Comparison of ENCODE assay signal across 22 cellular contexts in the genomic region with DNA sequence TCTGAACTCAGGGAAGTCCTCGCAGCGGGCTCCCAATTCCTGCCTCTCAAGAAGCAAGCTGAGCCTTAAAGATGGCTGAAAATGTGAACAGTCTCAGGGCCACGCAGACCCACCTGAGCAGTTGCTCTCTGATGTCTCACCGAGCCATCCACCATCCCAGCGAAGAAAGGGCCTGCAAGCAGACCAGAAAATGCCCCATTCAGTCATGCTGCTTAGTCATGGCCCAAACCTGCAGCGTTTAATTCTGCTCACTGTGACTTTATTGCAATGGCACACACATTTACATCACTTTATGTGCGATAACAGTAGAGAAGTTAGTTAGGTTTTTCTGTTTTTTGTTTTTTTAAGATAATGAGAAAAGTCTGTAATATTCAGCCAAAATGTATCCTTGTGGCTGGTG.
A peak's percentile ranks its signal among the peaks of the same experiment; 100 is the strongest.
DNase-seq lines count a peak whose midpoint lies in the region; ATAC-seq and TF ChIP-seq lines count a peak whose summit lies in the region.
"Had no signal": no experiment of that assay in that cellular context is flagged by ENCODE, and none has a peak within 500 bp of the region (broad histone marks: within the 10 kb centered on the region; RNA-seq: fewer than 3 reads in every experiment).

No MANE protein-coding gene starts in this region.

- TF ChIP-seq CTCF in DND-41 (IDR thresholded peaks at IDR 0.05; ENCODE audit: borderline replicate concordance, extremely low read depth, low read length, poor library complexity, severe bottlenecking) (no peak), fibroblast of pulmonary artery (IDR thresholded peaks at IDR 0.05; ENCODE audit: low read length, missing control alignments) (no peak), body of pancreas (IDR thresholded peaks at IDR 0.05) (no peak)

- no peaks in the 10 kb centered on the region for H4K20me1 ChIP-seq in BLaER1 treated with 17β-estradiol and CSF1 and Interleukin-3, amounts not matched to agents 10 nM and 100 nM
- H4K20me1 ChIP-seq in DND-41 (ENCODE audit: insufficient read depth, low read length): no peaks in the 10 kb centered on the region

- no peak for DNase-seq in DND-41
- DNase-seq in activated CD4-positive, alpha-beta memory T cell treated with anti-CD3 and anti-CD28 coated beads for 36 hours: peak; percentile 35
- DNase-seq in fibroblast of pulmonary artery (ENCODE audit: low read depth): peak; percentile 29
- DNase-seq in body of pancreas: no peak
- no peak for DNase-seq in SHP77 treated with DMSO at 0.1 percent for 48 hours (lab: John Stamatoyannopoulos, UW)
- DNase-seq: activated CD8-positive, alpha-beta memory T cell treated with anti-CD3 and anti-CD28 coated beads, Interleukin-2, amount 50 U/mL, for 4 hours; activated naive CD8-positive, alpha-beta T cell treated with anti-CD3 and anti-CD28 coated beads, Interleukin-2, amount 50 U/mL, for 24 hours; cerebellar nuclear complex; DMS153; NCI-H1092; NCI-H2081 treated with DMSO at 0.1 percent for 48 hours; NCI-H526 treated with DMSO at 0.1 percent for 48 hours; PC-3; SK-N-SH; stimulated activated naive CD4-positive, alpha-beta T cell; upper lobe of left lung had no signal

- peak overlapping the region; percentile 7 for H3K4me3 Mint-ChIP-seq in activated CD4-positive, alpha-beta memory T cell treated with anti-CD3 and anti-CD28 coated beads for 36 hours
- H3K4me3 Mint-ChIP-seq: activated naive CD8-positive, alpha-beta T cell treated with anti-CD3 and anti-CD28 coated beads, Interleukin-2, amount 50 U/mL, for 24 hours; B cell had no signal

- ATAC-seq in DND-41 (ENCODE audit: insufficient read depth, low read depth) (no peak), GM18505 (IDR thresholded peaks at IDR 0.05; ENCODE audit: unreplicated experiment) (no peak), body of pancreas (no peak), GM19023 (IDR thresholded peaks at IDR 0.05; ENCODE audit: unreplicated experiment) (no peak)
- ATAC-seq: activated naive CD8-positive, alpha-beta T cell treated with anti-CD3 and anti-CD28 coated beads, Interleukin-2, amount 50 U/mL, for 24 hours; left lobe of liver; PC-3 had no signal

- no peaks in the 10 kb centered on the region for H3K9me3 Mint-ChIP-seq in activated CD4-positive, alpha-beta memory T cell treated with anti-CD3 and anti-CD28 coated beads for 36 hours
- H3K9me3 Mint-ChIP-seq: activated naive CD8-positive, alpha-beta T cell treated with anti-CD3 and anti-CD28 coated beads, Interleukin-2, amount 50 U/mL, for 24 hours had no signal

- no peaks in the 10 kb centered on the region for H3K79me2 ChIP-seq in DND-41 (ENCODE audit: insufficient read depth, low read length)
- H3K79me2 ChIP-seq: parathyroid adenoma had no signal

- H3K27me3 ChIP-seq in BLaER1 treated with 17β-estradiol and CSF1 and Interleukin-3, amounts not matched to agents 10 nM and 100 nM: no peaks in the 10 kb centered on the region
- H3K27me3 ChIP-seq in DND-41 (ENCODE audit: insufficient read depth, low read length, poor library complexity) (no peaks in the 10 kb centered on the region), body of pancreas (no peaks in the 10 kb centered on the region)
- H3K27me3 ChIP-seq: upper lobe of left lung had no signal

- H3K27me3 Mint-ChIP-seq in activated CD4-positive, alpha-beta memory T cell treated with anti-CD3 and anti-CD28 coated beads for 36 hours: no peaks in the 10 kb centered on the region
- H3K27me3 Mint-ChIP-seq: activated naive CD8-positive, alpha-beta T cell treated with anti-CD3 and anti-CD28 coated beads, Interleukin-2, amount 50 U/mL, for 24 hours; B cell had no signal

- H3K4me1 Mint-ChIP-seq in activated CD4-positive, alpha-beta memory T cell treated with anti-CD3 and anti-CD28 coated beads for 36 hours (ENCODE audit: low read depth): peaks cover 85% of the 10 kb centered on the region

- H3K9ac ChIP-seq in BLaER1 treated with 17β-estradiol and CSF1 and Interleukin-3, amounts not matched to agents 10 nM and 100 nM: no peak overlapping the region
- H3K9ac ChIP-seq in DND-41 (ENCODE audit: low read depth, low read length): no peak overlapping the region
- H3K9ac ChIP-seq: parathyroid adenoma, SK-N-SH had no signal

- TF ChIP-seq POLR2A in GM18505 (IDR thresholded peaks at IDR 0.05; ENCODE audit: borderline replicate concordance, extremely low read depth, insufficient read depth, insufficient read length) (no peak), body of pancreas (IDR thresholded peaks at IDR 0.05) (no peak)

- H3K4me2 ChIP-seq in BLaER1 treated with 17β-estradiol and CSF1 and Interleukin-3, amounts not matched to agents 10 nM and 100 nM: peak overlapping the region; percentile 91 to 97 (median 94); a peak in 21 of 22 replicates
- no peak overlapping the region for H3K4me2 ChIP-seq in DND-41 (ENCODE audit: insufficient read depth, low read length)
- H3K4me2 ChIP-seq: SK-N-SH had no signal

- H3K36me3 ChIP-seq in BLaER1 treated with 17β-estradiol and CSF1 and Interleukin-3, amounts not matched to agents 10 nM and 100 nM: no peaks in the 10 kb centered on the region
- H3K36me3 ChIP-seq in DND-41 (ENCODE audit: insufficient read depth, low read length) (no peaks in the 10 kb centered on the region), body of pancreas (replicated peaks in 1 of 2; ENCODE audit: insufficient read depth in 1 of 2, low read depth in 2 of 2) (no peaks in the 10 kb centered on the region)
- H3K36me3 ChIP-seq: upper lobe of left lung had no signal

- peak overlapping the region in 7 of 11 experiments; percentile 1 to 97 (median 95); a peak in 10 of 22 replicates for H3K27ac ChIP-seq in BLaER1 treated with 17β-estradiol and CSF1 and Interleukin-3, amounts not matched to agents 10 nM and 100 nM
- H3K27ac ChIP-seq in DND-41 (ENCODE audit: low read length) (peak overlapping the region; percentile 52), body of pancreas (no peak overlapping the region)
- H3K27ac ChIP-seq: parathyroid adenoma, upper lobe of left lung had no signal

- H3K4me3 ChIP-seq in BLaER1 treated with 17β-estradiol and CSF1 and Interleukin-3, amounts not matched to agents 10 nM and 100 nM: no peak overlapping the region
- no peak overlapping the region for H3K4me3 ChIP-seq in DND-41 (ENCODE audit: low read depth in 1 of 2, low read length in 2 of 2)
- no peak overlapping the region for H3K4me3 ChIP-seq in fibroblast of pulmonary artery (replicated peaks; ENCODE audit: low read depth, low read length)
- H3K4me3 ChIP-seq in body of pancreas: no peak overlapping the region
- H3K4me3 ChIP-seq: upper lobe of left lung had no signal

- no peaks in the 10 kb centered on the region for H3K9me3 ChIP-seq in BLaER1 treated with 17β-estradiol and CSF1 and Interleukin-3, amounts not matched to agents 10 nM and 100 nM (replicated peaks in 1 of 11)
- H3K9me3 ChIP-seq in DND-41 (ENCODE audit: insufficient read depth, low read length, severe bottlenecking) (no peaks in the 10 kb centered on the region), body of pancreas (no peaks in the 10 kb centered on the region)
- H3K9me3 ChIP-seq: SK-N-SH, upper lobe of left lung had no signal

- peak overlapping the region; percentile 99 for H3K27ac Mint-ChIP-seq in activated CD4-positive, alpha-beta memory T cell treated with anti-CD3 and anti-CD28 coated beads for 36 hours
- H3K27ac Mint-ChIP-seq: B cell had no signal

- POLR2A ChIA-PET in activated CD4-positive, alpha-beta memory T cell treated with anti-CD3 and anti-CD28 coated beads for 36 hours (lab: Charles Lee): no interaction called here

- intact Hi-C loops in activated CD4-positive, alpha-beta memory T cell treated with anti-CD3 and anti-CD28 coated beads for 36 hours (cut with micrococcal nuclease): no loop called here
- intact Hi-C loops in body of pancreas (cut with DNase I): no loop called here

- CTCF ChIA-PET in activated CD4-positive, alpha-beta memory T cell treated with anti-CD3 and anti-CD28 coated beads for 36 hours (lab: Charles Lee): no interaction called here

- H3K4me1 ChIP-seq in BLaER1 treated with 17β-estradiol and CSF1 and Interleukin-3, amounts not matched to agents 10 nM and 100 nM: peaks cover 85 to 92% (median 88%) of the 10 kb centered on the region in 10 experiments
- H3K4me1 ChIP-seq in DND-41 (ENCODE audit: insufficient read depth, low read length) (peaks cover 62% of the 10 kb centered on the region), body of pancreas (peaks cover 34% of the 10 kb centered on the region)

- no peak overlapping the region for H2AFZ ChIP-seq in DND-41 (ENCODE audit: low read depth, low read length)
- H2AFZ ChIP-seq: parathyroid adenoma had no signal

- 89 to 95% methylated on average over 6 to 7 of the region's 7 CpGs for WGBS in body of pancreas, 2 donors

- H3K36me3 Mint-ChIP-seq in activated CD4-positive, alpha-beta memory T cell treated with anti-CD3 and anti-CD28 coated beads for 36 hours: peaks cover 1% of the 10 kb centered on the region

Comparison
In these comparisons a context has a peak if more than half of its experiments do, and no peak if none do; other contexts are left out.
1. H3K27ac ChIP-seq: peak in BLaER1 treated with 17β-estradiol and CSF1 and Interleukin-3, amounts not matched to agents 10 nM and 100 nM (7 of 11) and DND-41 (single experiment); none in body of pancreas (0 of 4).
2. DNase-seq: peak in activated CD4-positive, alpha-beta memory T cell treated with anti-CD3 and anti-CD28 coated beads for 36 hours (single experiment) and fibroblast of pulmonary artery (single experiment); none in DND-41 (single experiment), body of pancreas (0 of 4) and SHP77 treated with DMSO at 0.1 percent for 48 hours (single experiment).